15 cellular contexts compared by ENCODE assay signal in the genomic region with DNA sequence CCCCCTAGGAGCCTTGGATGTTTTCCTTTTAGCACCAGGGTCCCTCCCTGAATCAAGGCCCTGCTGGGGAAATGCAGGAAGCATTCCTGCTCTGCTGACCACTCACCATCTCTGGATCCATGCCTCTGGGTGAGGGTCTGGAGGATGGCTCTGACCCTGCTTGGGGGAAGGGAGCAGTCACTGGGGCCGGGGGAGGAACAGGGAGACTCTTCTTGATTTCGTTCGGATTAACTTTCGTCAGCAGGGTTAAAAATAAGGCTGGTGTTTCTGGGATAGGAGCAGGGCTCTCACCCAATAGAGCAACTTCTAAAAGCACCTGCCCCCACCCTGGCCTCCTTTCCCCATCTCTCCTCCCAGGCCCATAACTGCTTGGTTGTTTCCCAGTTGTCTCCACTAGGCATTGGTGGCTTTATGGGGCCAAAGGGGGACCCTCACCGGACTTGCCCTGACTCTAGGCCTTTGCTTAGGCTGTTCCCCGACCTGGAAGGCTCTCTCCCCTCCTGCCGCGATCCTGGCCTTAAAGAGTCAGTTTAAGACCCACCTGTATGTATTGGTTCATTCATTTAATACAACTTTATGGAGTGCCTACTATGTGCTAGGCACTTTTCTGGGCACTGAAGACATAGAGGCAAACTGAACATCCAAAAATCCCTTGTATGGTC.
A peak's percentile ranks its signal among the peaks of the same experiment; 100 is the strongest.
DNase-seq lines count a peak whose midpoint lies in the region; ATAC-seq and TF ChIP-seq lines count a peak whose summit lies in the region.
"Had no signal": no experiment of that assay in that cellular context is flagged by ENCODE, and none has a peak within 500 bp of the region (broad histone marks: within the 10 kb centered on the region; RNA-seq: fewer than 3 reads in every experiment).

No MANE protein-coding gene starts in this region.

- no peaks in the 10 kb centered on the region for H3K9me3 ChIP-seq in RWPE2 (ENCODE audit: severe bottlenecking)
- H3K9me3 ChIP-seq in heart left ventricle, result no peaks in the 10 kb centered on the region
- no peaks in the 10 kb centered on the region for H3K9me3 ChIP-seq in stomach smooth muscle (ENCODE audit: control insufficient read depth in 2 of 2, low read length in 2 of 2)

- WGBS in heart left ventricle, 4 donors, result 71 to 88% (median 75%) methylated on average over 8 of the region's 8 CpGs

- intact Hi-C loops in heart left ventricle (cut with DNase I), result no loop called here

- H3K4me3 ChIP-seq in RWPE2 (ENCODE audit: severe bottlenecking) (no peak overlapping the region), heart left ventricle (no peak overlapping the region), stomach smooth muscle (ENCODE audit: low read length in 2 of 2) (peak overlapping the region in 1 of 2 donors; percentile 15)

- no peaks in the 10 kb centered on the region for H3K9me3 Mint-ChIP-seq in mesothelial cell of epicardium

- H3K27me3 Mint-ChIP-seq in mesothelial cell of epicardium (ENCODE audit: low read depth), result no peaks in the 10 kb centered on the region

- H3K36me3 ChIP-seq in RWPE2 (ENCODE audit: low read depth) (no peaks in the 10 kb centered on the region), heart left ventricle (peaks cover 0 to 4% (median 0%) of the 10 kb centered on the region in 9 donors), stomach smooth muscle (ENCODE audit: control insufficient read depth in 2 of 2, insufficient read depth in 2 of 2, low read length in 2 of 2) (peaks cover 0 to 6% of the 10 kb centered on the region in 2 donors)

- no peak for TF ChIP-seq POLR2A in heart left ventricle (IDR thresholded peaks at IDR 0.05)

- no peak overlapping the region for H3K9ac ChIP-seq in stomach smooth muscle (ENCODE audit: low read length in 2 of 2)

- no peak overlapping the region for H3K27ac ChIP-seq in RWPE2 (ENCODE audit: poor library complexity, severe bottlenecking)
- peak overlapping the region in 9 of 12 donors; percentile 1 to 75 (median 56) for H3K27ac ChIP-seq in heart left ventricle
- H3K27ac ChIP-seq in stomach smooth muscle (ENCODE audit: low read length), result peak overlapping the region; percentile 64
- no peak overlapping the region for H3K27ac ChIP-seq in caudate nucleus (ENCODE audit: low read depth, low read length)

- ATAC-seq in RWPE2 (ENCODE audit: low read depth) (no peak), heart left ventricle (peak in 2 of 4 donors; percentile 43 to 45), HG03095 (IDR thresholded peaks at IDR 0.05; ENCODE audit: unreplicated experiment) (no peak), GM19463 (IDR thresholded peaks at IDR 0.05; ENCODE audit: unreplicated experiment) (no peak)

- H3K27me3 ChIP-seq in RWPE2 (ENCODE audit: insufficient read depth, poor library complexity, severe bottlenecking), result no peaks in the 10 kb centered on the region
- no peaks in the 10 kb centered on the region for H3K27me3 ChIP-seq in heart left ventricle
- H3K27me3 ChIP-seq in stomach smooth muscle (ENCODE audit: control insufficient read depth in 1 of 2, insufficient read depth in 2 of 2, low read length in 2 of 2), result no peaks in the 10 kb centered on the region

- H3K36me3 Mint-ChIP-seq in mesothelial cell of epicardium, result no peaks in the 10 kb centered on the region
- H3K36me3 Mint-ChIP-seq: CD4-positive, CD25-positive, alpha-beta regulatory T cell had no signal

- peaks cover 5% of the 10 kb centered on the region for H3K4me1 Mint-ChIP-seq in mesothelial cell of epicardium
- H3K4me1 Mint-ChIP-seq: CD4-positive, CD25-positive, alpha-beta regulatory T cell had no signal

- peak; percentile 65 for DNase-seq in RWPE2 (ENCODE audit: low spot score)
- DNase-seq in heart left ventricle, result no peak
- no peak for DNase-seq in mesothelial cell of epicardium (ENCODE audit: low spot score in 2 of 2, unreplicated experiment in 2 of 2)
- DNase-seq in caudate nucleus (lab: John Stamatoyannopoulos, UW), result no peak
- no peak for DNase-seq in SIG-M5 treated with dmso at 0.1 percent for 504 hours (lab: John Stamatoyannopoulos, UW; ENCODE audit: unreplicated experiment)
- DNase-seq: CD4-positive, CD25-positive, alpha-beta regulatory T cell; GDM1; NCI-H1048; NCI-H146; NCI-H2081; NCI-H774; RPMI8226 had no signal

- H3K4me1 ChIP-seq in RWPE2 (ENCODE audit: insufficient read depth, poor library complexity, severe bottlenecking) (no peaks in the 10 kb centered on the region), heart left ventricle (peaks cover 0 to 64% (median 11%) of the 10 kb centered on the region in 12 donors), stomach smooth muscle (ENCODE audit: control insufficient read depth, insufficient read depth, low read length) (peaks cover 49% of the 10 kb centered on the region)

- H3K27ac Mint-ChIP-seq in mesothelial cell of epicardium, result peak overlapping the region; percentile 43

- no peak overlapping the region for H3K4me3 Mint-ChIP-seq in mesothelial cell of epicardium
- H3K4me3 Mint-ChIP-seq: CD4-positive, CD25-positive, alpha-beta regulatory T cell had no signal

- TF ChIP-seq CTCF in RWPE2 (IDR thresholded peaks at IDR 0.05; ENCODE audit: poor library complexity, severe bottlenecking) (no peak), heart left ventricle (IDR thresholded peaks at IDR 0.05) (no peak), mesothelial cell of epicardium (IDR thresholded peaks at IDR 0.05; ENCODE audit: unreplicated experiment) (no peak)

Comparison
In these comparisons a context has a peak if more than half of its experiments do, and no peak if none do; other contexts are left out.
1. H3K27ac ChIP-seq: peak in heart left ventricle (9 of 12) and stomach smooth muscle (single experiment); none in RWPE2 (single experiment) and caudate nucleus (single experiment).